In genomic region chr3:179460260-179460659, GRCh38 we compare ENCODE assay signal across 22 cellular contexts.
DNase-seq lines count a peak whose midpoint lies in the region; ATAC-seq and TF ChIP-seq lines count a peak whose summit lies in the region.
"Had no signal": no experiment of that assay in that cellular context is flagged by ENCODE, and none has a peak within 500 bp of the region (broad histone marks: within the 10 kb centered on the region; RNA-seq: fewer than 3 reads in every experiment).

No MANE protein-coding gene starts in this region.

- H3K79me2 ChIP-seq in OCI-LY3 (ENCODE audit: low read length) = no peaks in the 10 kb centered on the region

- no peak overlapping the region for H3K4me3 ChIP-seq in OCI-LY3 (ENCODE audit: low read length)
- H3K4me3 ChIP-seq: A549, BLaER1, GM12878, GM23248 had no signal

- peaks cover 12 to 21% of the 10 kb centered on the region in 2 donors for H3K4me1 Mint-ChIP-seq in stimulated activated naive B cell treated with anti-CD40 and anti-IgM and Interleukin-4, amounts not matched to agents 10 μg/mL and 1 μg/mL and 100 μg/mL, for 72 hours

- peaks cover 8% of the 10 kb centered on the region; the same call in 1 of the 2 replicates for H3K27me3 ChIP-seq in OCI-LY3 (ENCODE audit: low read depth, low read length)
- H3K27me3 ChIP-seq: BLaER1 had no signal

- no peaks in the 10 kb centered on the region for H3K36me3 Mint-ChIP-seq in stimulated activated naive B cell treated with anti-CD40 and anti-IgM and Interleukin-4, amounts not matched to agents 10 μg/mL and 1 μg/mL and 100 μg/mL, for 72 hours
- H3K36me3 Mint-ChIP-seq: CD8-positive, alpha-beta memory T cell had no signal

- no peak overlapping the region for H2AFZ ChIP-seq in OCI-LY3 (ENCODE audit: low read depth, low read length)
- H2AFZ ChIP-seq: GM23248 had no signal

- H3K36me3 ChIP-seq in OCI-LY3 (replicated peaks; ENCODE audit: low read depth, low read length) = no peaks in the 10 kb centered on the region
- H3K36me3 ChIP-seq: BLaER1 had no signal

- H3K27ac ChIP-seq in OCI-LY3 (ENCODE audit: low read length) = peak overlapping the region; percentile 12; the same call in 1 of the 2 replicates
- H3K27ac ChIP-seq: A549, BLaER1, C4-2B, GM23248 had no signal

- no peak overlapping the region for H3K9ac ChIP-seq in OCI-LY3 (ENCODE audit: low read length)
- H3K9ac ChIP-seq: BLaER1, GM23248 had no signal

- peak overlapping the region; percentile 33 for H3K4me2 ChIP-seq in OCI-LY3 (ENCODE audit: low read length)
- H3K4me2 ChIP-seq: A549, BLaER1 had no signal

- H3K27me3 Mint-ChIP-seq in stimulated activated naive B cell treated with anti-CD40 and anti-IgM and Interleukin-4, amounts not matched to agents 10 μg/mL and 1 μg/mL and 100 μg/mL, for 72 hours = no peaks in the 10 kb centered on the region
- H3K27me3 Mint-ChIP-seq: B cell had no signal

- TF ChIP-seq CTCF in OCI-LY3 (IDR thresholded peaks at IDR 0.05; ENCODE audit: low read depth, low read length) = no peak

- no peaks in the 10 kb centered on the region for H4K20me1 ChIP-seq in OCI-LY3 (ENCODE audit: insufficient read depth, low read length)
- H4K20me1 ChIP-seq: BLaER1 had no signal

- no peaks in the 10 kb centered on the region for H3K9me3 Mint-ChIP-seq in stimulated activated naive B cell treated with anti-CD40 and anti-IgM and Interleukin-4, amounts not matched to agents 10 μg/mL and 1 μg/mL and 100 μg/mL, for 72 hours
- H3K9me3 Mint-ChIP-seq: CD4-positive, alpha-beta T cell; CD8-positive, alpha-beta memory T cell had no signal

- no peak overlapping the region for H3K27ac Mint-ChIP-seq in stimulated activated naive B cell treated with anti-CD40 and anti-IgM and Interleukin-4, amounts not matched to agents 10 μg/mL and 1 μg/mL and 100 μg/mL, for 72 hours
- H3K27ac Mint-ChIP-seq: B cell; CD4-positive, alpha-beta T cell; CD8-positive, alpha-beta memory T cell had no signal

- ATAC-seq in stimulated activated naive B cell treated with anti-CD40 and anti-IgM and Interleukin-4, amounts not matched to agents 10 μg/mL and 1 μg/mL and 100 μg/mL, for 72 hours (replicated peaks) = peak; percentile 55 to 58
- ATAC-seq: A549, GM12878 had no signal

- H3K9me3 ChIP-seq in OCI-LY3 (ENCODE audit: insufficient read depth, low read length) = no peaks in the 10 kb centered on the region
- H3K9me3 ChIP-seq: A549, BLaER1 had no signal

- no peak overlapping the region for H3K4me3 Mint-ChIP-seq in stimulated activated naive B cell treated with anti-CD40 and anti-IgM and Interleukin-4, amounts not matched to agents 10 μg/mL and 1 μg/mL and 100 μg/mL, for 72 hours
- H3K4me3 Mint-ChIP-seq: B cell; CD4-positive, alpha-beta T cell; CD8-positive, alpha-beta memory T cell had no signal

- H3K4me1 ChIP-seq in OCI-LY3 (ENCODE audit: low read length) = peaks cover 52% of the 10 kb centered on the region
- H3K4me1 ChIP-seq: A549, BLaER1 had no signal

- DNase-seq in NOMO-1 treated with DMSO at 0.1 percent for 48 hours (lab: John Stamatoyannopoulos, UW; ENCODE audit: unreplicated experiment) = peak; percentile 43
- DNase-seq in NOMO-1 treated with dmso at 0.1 percent for 144 hours (lab: John Stamatoyannopoulos, UW; ENCODE audit: unreplicated experiment) = no peak
- DNase-seq in stimulated activated naive B cell treated with anti-CD40 and anti-IgM and Interleukin-4, amounts not matched to agents 10 μg/mL and 1 μg/mL and 100 μg/mL, for 72 hours = no peak
- DNase-seq in HUDEP-2 (lab: John Stamatoyannopoulos, UW; ENCODE audit: unreplicated experiment in 76 of 76) = no peak
- DNase-seq in central memory CD4-positive, alpha-beta T cell = no peak
- DNase-seq: 8988T; ACHN; CD4-positive, alpha-beta T cell; CD8-positive, alpha-beta memory T cell; DMS 273 treated with DMSO at 0.1 percent for 48 hours; DMS79; EL; GDM1; GM23248; H7; HCEC 1CT had no signal
